25 cellular contexts compared by ENCODE assay signal in genomic region chr1:105467549-105467948, GRCh38.
"Had no signal": no experiment of that assay in that cellular context is flagged by ENCODE, and none has a peak within 500 bp of the region (broad histone marks: within the 10 kb centered on the region; RNA-seq: fewer than 3 reads in every experiment).

No MANE protein-coding gene starts in this region.

- H3K36me3 ChIP-seq: stomach, suprapubic skin, thoracic aorta, thyroid gland, tibial artery, tibial nerve, transverse colon, upper lobe of left lung, upper lobe of right lung, uterus, vagina had no signal

- H3K27me3 ChIP-seq: stomach, suprapubic skin, testis, thyroid gland, tibial artery, tibial nerve, transverse colon, upper lobe of left lung, upper lobe of right lung, uterus, vagina had no signal

- H3K4me1 ChIP-seq: stomach, suprapubic skin, testis, thyroid gland, tibial artery, tibial nerve, transverse colon, upper lobe of left lung, upper lobe of right lung, uterus, vagina had no signal

- FAIRE-seq: urothelium cell line had no signal

- H3K9me3 ChIP-seq: stomach, testis, thoracic aorta, thyroid gland, tibial artery, tibial nerve, transverse colon, upper lobe of left lung, upper lobe of right lung, uterus, vagina had no signal

- DNase-seq: stimulated activated CD4-positive, alpha-beta T cell treated with anti-CD3 and anti-CD28 coated beads, Interleukin-2, amount 100 ng/mL, for 48 hours; stimulated activated CD4-positive, alpha-beta T cell treated with anti-CD3 and anti-CD28 coated beads, Interleukin-4, amount 100 ng/mL, for 1 hour; stimulated activated CD4-positive, alpha-beta T cell treated with anti-CD3 and anti-CD28 coated beads, Interleukin-4, amount 100 ng/mL, for 24 hours; stimulated activated CD4-positive, alpha-beta T cell treated with anti-CD3 and anti-CD28 coated beads, Interleukin-4, amount 100 ng/mL, for 4 hours; stimulated activated CD8-positive, alpha-beta memory T cell treated with anti-CD3 and anti-CD28 coated beads, Interleukin-4, amount 100 ng/mL, for 48 hours; stimulated activated naive B cell treated with anti-CD40 and anti-IgM and Interleukin-4, amounts not matched to agents 10 μg/mL and 1 μg/mL and 100 μg/mL, for 72 hours; stimulated activated naive CD4-positive, alpha-beta T cell; stimulated activated naive CD4-positive, alpha-beta T cell treated with Interleukin-2 at 50 U/mL for 16 hours; stimulated activated naive CD8-positive, alpha-beta T cell treated with anti-CD3 and anti-CD28 coated beads, Interleukin-15, amount 100 ng/mL, for 72 hours; stimulated activated naive CD8-positive, alpha-beta T cell treated with anti-CD3 and anti-CD28 coated beads, Interleukin-15, Interleukin-2, amounts not matched to agents 100 U/mL and 50 U/mL, for 24 hours; stomach; substantia nigra; testis; thyroid gland; tibial artery; transverse colon; trophoblast cell; upper lobe of left lung; upper lobe of right lung; uterus had no signal

- H3K4me3 ChIP-seq: stomach, suprapubic skin, testis, thoracic aorta, thyroid gland, tibial artery, tibial nerve, transverse colon, upper lobe of left lung, upper lobe of right lung, uterus, vagina had no signal

- H3K27ac ChIP-seq: stomach, suprapubic skin, testis, thoracic aorta, thyroid gland, tibial artery, tibial nerve, transverse colon, upper lobe of left lung, upper lobe of right lung, uterus, vagina had no signal
